ENCODE assay signal across 33 cellular contexts in the genomic region with DNA sequence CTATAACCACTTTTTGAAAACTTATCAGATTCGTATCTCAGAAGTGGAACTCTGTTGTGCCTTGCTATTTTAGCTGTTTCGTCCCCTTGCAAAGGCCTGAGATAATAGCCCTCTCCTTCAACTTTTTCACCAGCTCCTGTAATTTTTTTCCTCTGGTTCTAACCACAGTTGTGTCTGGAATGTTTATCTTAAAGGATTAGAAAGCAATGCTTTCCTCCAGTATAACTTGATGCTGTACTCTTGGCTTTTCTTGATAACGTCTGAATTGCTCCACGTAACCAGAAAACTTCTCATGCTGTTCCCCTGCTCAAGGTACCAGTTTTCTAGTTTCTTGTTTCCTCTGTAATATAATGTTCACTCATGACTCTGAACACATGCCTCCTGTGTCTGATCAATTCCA.
"Had no signal": no experiment of that assay in that cellular context is flagged by ENCODE, and none has a peak within 500 bp of the region (broad histone marks: within the 10 kb centered on the region; RNA-seq: fewer than 3 reads in every experiment).

No MANE protein-coding gene starts in this region.

- ATAC-seq: body of pancreas; heart left ventricle; left lung; lower lobe of right lung; stimulated activated memory B cell treated with anti-CD40 and anti-IgM and Interleukin-4, amounts not matched to agents 10 μg/mL and 1 μg/mL and 100 μg/mL, for 72 hours had no signal

- H3K36me3 ChIP-seq: cardiac muscle cell, heart left ventricle, left lung, lower lobe of right lung, sigmoid colon, stomach, thyroid gland, upper lobe of left lung, vagina had no signal

- H3K9me3 ChIP-seq: body of pancreas, heart left ventricle, lower lobe of right lung, sigmoid colon, SK-N-SH, stomach, thyroid gland, upper lobe of left lung, vagina had no signal

- H3K9ac ChIP-seq: SK-N-SH had no signal

- H3K4me3 Mint-ChIP-seq: activated CD4-positive, alpha-beta memory T cell treated with anti-CD3 and anti-CD28 coated beads, Interleukin-2, amount 10 ng/mL, durations not matched to agents 7 days and 5 days; activated CD4-positive, alpha-beta T cell treated with anti-CD3 and anti-CD28 coated beads, Interleukin-2, amount 10 ng/mL, durations not matched to agents 7 days and 5 days; activated naive CD4-positive, alpha-beta T cell treated with anti-CD3 and anti-CD28 coated beads, Interleukin-2, amount 10 ng/mL, durations not matched to agents 7 days and 5 days; activated naive CD8-positive, alpha-beta T cell treated with anti-CD3 and anti-CD28 coated beads, Interleukin-2, amount 10 ng/mL, durations not matched to agents 7 days and 5 days; activated T-cell treated with anti-CD3 and anti-CD28 coated beads, Interleukin-2, amount 50 U/mL, for 24 hours; immature natural killer cell; naive B cell; stimulated activated memory B cell treated with anti-CD40 and anti-IgM and Interleukin-4, amounts not matched to agents 10 μg/mL and 1 μg/mL and 100 μg/mL, for 72 hours; T-helper 1 cell treated with Interleukin-12 subunit alpha and Interleukin-12 subunit beta and Interleukin-4 antibody, amounts not matched to agents 30 μg/mL and 1 μg/mL, for 36 hours had no signal

- H3K27ac Mint-ChIP-seq: activated CD4-positive, alpha-beta memory T cell treated with anti-CD3 and anti-CD28 coated beads, Interleukin-2, amount 10 ng/mL, durations not matched to agents 7 days and 5 days; activated CD4-positive, alpha-beta T cell treated with anti-CD3 and anti-CD28 coated beads, Interleukin-2, amount 10 ng/mL, durations not matched to agents 7 days and 5 days; activated naive CD4-positive, alpha-beta T cell treated with anti-CD3 and anti-CD28 coated beads, Interleukin-2, amount 10 ng/mL, durations not matched to agents 7 days and 5 days; activated naive CD8-positive, alpha-beta T cell treated with anti-CD3 and anti-CD28 coated beads, Interleukin-2, amount 10 ng/mL, durations not matched to agents 7 days and 5 days; activated T-cell treated with anti-CD3 and anti-CD28 coated beads, Interleukin-2, amount 50 U/mL, for 24 hours; immature natural killer cell; naive B cell; stimulated activated memory B cell treated with anti-CD40 and anti-IgM and Interleukin-4, amounts not matched to agents 10 μg/mL and 1 μg/mL and 100 μg/mL, for 72 hours; T-helper 1 cell treated with Interleukin-12 subunit alpha and Interleukin-12 subunit beta and Interleukin-4 antibody, amounts not matched to agents 30 μg/mL and 1 μg/mL, for 36 hours had no signal

- H3K4me3 ChIP-seq: body of pancreas, cardiac muscle cell, heart left ventricle, left lung, lower lobe of right lung, sigmoid colon, stomach, thyroid gland, upper lobe of left lung, vagina had no signal

- H3K4me1 Mint-ChIP-seq: activated CD4-positive, alpha-beta memory T cell treated with anti-CD3 and anti-CD28 coated beads, Interleukin-2, amount 10 ng/mL, durations not matched to agents 7 days and 5 days; activated CD4-positive, alpha-beta T cell treated with anti-CD3 and anti-CD28 coated beads, Interleukin-2, amount 10 ng/mL, durations not matched to agents 7 days and 5 days; activated naive CD4-positive, alpha-beta T cell treated with anti-CD3 and anti-CD28 coated beads, Interleukin-2, amount 10 ng/mL, durations not matched to agents 7 days and 5 days; activated naive CD8-positive, alpha-beta T cell treated with anti-CD3 and anti-CD28 coated beads, Interleukin-2, amount 10 ng/mL, durations not matched to agents 7 days and 5 days; immature natural killer cell had no signal

- H3K27me3 ChIP-seq: body of pancreas, cardiac muscle cell, left lung, sigmoid colon, stomach, thyroid gland, upper lobe of left lung, vagina had no signal

- H3K4me2 ChIP-seq: SK-N-SH had no signal

- H3K9me3 Mint-ChIP-seq: activated CD4-positive, alpha-beta memory T cell treated with anti-CD3 and anti-CD28 coated beads, Interleukin-2, amount 10 ng/mL, durations not matched to agents 7 days and 5 days; activated CD4-positive, alpha-beta T cell treated with anti-CD3 and anti-CD28 coated beads, Interleukin-2, amount 10 ng/mL, durations not matched to agents 7 days and 5 days; activated naive CD4-positive, alpha-beta T cell treated with anti-CD3 and anti-CD28 coated beads, Interleukin-2, amount 10 ng/mL, durations not matched to agents 7 days and 5 days; activated naive CD8-positive, alpha-beta T cell treated with anti-CD3 and anti-CD28 coated beads, Interleukin-2, amount 10 ng/mL, durations not matched to agents 7 days and 5 days; activated T-cell treated with anti-CD3 and anti-CD28 coated beads, Interleukin-2, amount 50 U/mL, for 24 hours; stimulated activated memory B cell treated with anti-CD40 and anti-IgM and Interleukin-4, amounts not matched to agents 10 μg/mL and 1 μg/mL and 100 μg/mL, for 72 hours; T-helper 1 cell treated with Interleukin-12 subunit alpha and Interleukin-12 subunit beta and Interleukin-4 antibody, amounts not matched to agents 30 μg/mL and 1 μg/mL, for 36 hours had no signal

- H3K4me1 ChIP-seq: heart left ventricle, left lung, lower lobe of right lung, sigmoid colon, stomach, thyroid gland, upper lobe of left lung, vagina had no signal

- H3K27ac ChIP-seq: body of pancreas, cardiac muscle cell, heart left ventricle, left lung, lower lobe of right lung, sigmoid colon, stomach, thyroid gland, upper lobe of left lung, vagina had no signal

- H3K36me3 Mint-ChIP-seq: activated naive CD4-positive, alpha-beta T cell treated with anti-CD3 and anti-CD28 coated beads, Interleukin-2, amount 10 ng/mL, durations not matched to agents 7 days and 5 days; activated naive CD8-positive, alpha-beta T cell treated with anti-CD3 and anti-CD28 coated beads, Interleukin-2, amount 10 ng/mL, durations not matched to agents 7 days and 5 days; immature natural killer cell; naive B cell; stimulated activated memory B cell treated with anti-CD40 and anti-IgM and Interleukin-4, amounts not matched to agents 10 μg/mL and 1 μg/mL and 100 μg/mL, for 72 hours had no signal

- H3K27me3 Mint-ChIP-seq: activated CD4-positive, alpha-beta memory T cell treated with anti-CD3 and anti-CD28 coated beads, Interleukin-2, amount 10 ng/mL, durations not matched to agents 7 days and 5 days; activated CD4-positive, alpha-beta T cell treated with anti-CD3 and anti-CD28 coated beads, Interleukin-2, amount 10 ng/mL, durations not matched to agents 7 days and 5 days; activated naive CD4-positive, alpha-beta T cell treated with anti-CD3 and anti-CD28 coated beads, Interleukin-2, amount 10 ng/mL, durations not matched to agents 7 days and 5 days; activated T-cell treated with anti-CD3 and anti-CD28 coated beads, Interleukin-2, amount 50 U/mL, for 24 hours; naive B cell had no signal

- DNase-seq: activated CD4-positive, alpha-beta memory T cell treated with anti-CD3 and anti-CD28 coated beads, Interleukin-2, amount 10 ng/mL, durations not matched to agents 7 days and 5 days; activated CD4-positive, alpha-beta T cell treated with anti-CD3 and anti-CD28 coated beads for 1 hour; activated CD4-positive, alpha-beta T cell treated with anti-CD3 and anti-CD28 coated beads, Interleukin-2, amount 10 ng/mL, durations not matched to agents 7 days and 5 days; activated CD8-positive, alpha-beta memory T cell treated with anti-CD3 and anti-CD28 coated beads, Interleukin-2, amount 50 U/mL, for 48 hours; activated gamma-delta T cell; activated naive CD4-positive, alpha-beta T cell treated with anti-CD3 and anti-CD28 coated beads, Interleukin-2, amount 10 ng/mL, durations not matched to agents 7 days and 5 days; activated naive CD8-positive, alpha-beta T cell treated with anti-CD3 and anti-CD28 coated beads, Interleukin-2, amount 10 ng/mL, durations not matched to agents 7 days and 5 days; activated T-cell treated with anti-CD3 and anti-CD28 coated beads, Interleukin-2, amount 50 U/mL, for 24 hours; amygdala; body of pancreas; cortex of kidney; foreskin fibroblast; heart left ventricle; hypothalamus; immature natural killer cell; left lung; lower lobe of right lung; naive B cell; sigmoid colon; SK-N-SH; small intestine; stimulated activated CD4-positive, alpha-beta T cell treated with anti-CD3 and anti-CD28 coated beads, Interleukin-1b, Interleukin-23, amount 100 ng/mL, for 48 hours; stimulated activated CD4-positive, alpha-beta T cell treated with anti-CD3 and anti-CD28 coated beads, Interleukin-4, amount 100 ng/mL, for 4 hours; stimulated activated CD8-positive, alpha-beta memory T cell treated with anti-CD3 and anti-CD28 coated beads, Interleukin-4, amount 100 ng/mL, for 48 hours; stomach; SW 1271; T-helper 9 cell; thyroid gland; upper lobe of left lung had no signal
